ENCODE assay signal across 21 cellular contexts in genomic region chr18:24461996-24462395, GRCh38. TPM values are rescaled to one million over a fixed set of nuclear protein-coding genes. Genes with fewer than 3 reads are reported as not detected.
DNase-seq lines count a peak whose midpoint lies in the region; ATAC-seq and TF ChIP-seq lines count a peak whose summit lies in the region.
"Had no signal": no experiment of that assay in that cellular context is flagged by ENCODE, and none has a peak within 500 bp of the region (broad histone marks: within the 10 kb centered on the region; RNA-seq: fewer than 3 reads in every experiment).

No MANE protein-coding gene starts in this region.

- H3K27me3 ChIP-seq in CD4-positive, alpha-beta memory T cell (ENCODE audit: insufficient read depth, low read length) = no peaks in the 10 kb centered on the region
- H3K27me3 ChIP-seq in neutrophil = no peaks in the 10 kb centered on the region

- H3K4me3 Mint-ChIP-seq in activated T-cell treated with anti-CD3 and anti-CD28 coated beads, Interleukin-2, amount 50 U/mL, for 4 hours = peak overlapping the region; percentile 27
- H3K4me3 Mint-ChIP-seq in activated T-cell treated with anti-CD3 and anti-CD28 coated beads, Interleukin-2, amount 50 U/mL, for 72 hours = peak overlapping the region in 1 of 2 donors; percentile 17
- peak overlapping the region; percentile 72 to 86 (median 76) for H3K4me3 Mint-ChIP-seq in CD4-positive, alpha-beta memory T cell
- peak overlapping the region; percentile 75 for H3K4me3 Mint-ChIP-seq in activated T-helper 17 cell treated with anti-CD3 and anti-CD28 coated beads, Interleukin-2, amount 50 U/mL, for 72 hours

- H3K27ac ChIP-seq in CD4-positive, alpha-beta memory T cell (ENCODE audit: low read depth, low read length) = no peak overlapping the region
- peak overlapping the region; percentile 84 for H3K27ac ChIP-seq in neutrophil
- H3K27ac ChIP-seq: C4-2B, PC-9 had no signal

- no peaks in the 10 kb centered on the region for H3K27me3 Mint-ChIP-seq in activated T-cell treated with anti-CD3 and anti-CD28 coated beads, Interleukin-2, amount 50 U/mL, for 4 hours (ENCODE audit: low read depth)
- H3K27me3 Mint-ChIP-seq in activated T-cell treated with anti-CD3 and anti-CD28 coated beads, Interleukin-2, amount 50 U/mL, for 72 hours (ENCODE audit: low read depth) = peaks cover 21% of the 10 kb centered on the region
- H3K27me3 Mint-ChIP-seq in CD4-positive, alpha-beta memory T cell = no peaks in the 10 kb centered on the region
- H3K27me3 Mint-ChIP-seq in activated T-helper 17 cell treated with anti-CD3 and anti-CD28 coated beads, Interleukin-2, amount 50 U/mL, for 72 hours = no peaks in the 10 kb centered on the region

- H3K4me1 ChIP-seq in CD4-positive, alpha-beta memory T cell (ENCODE audit: insufficient read depth, low read length) = no peaks in the 10 kb centered on the region
- peaks cover 72 to 76% of the 10 kb centered on the region in 2 experiments for H3K4me1 ChIP-seq in neutrophil (ENCODE audit: control insufficient read depth in 1 of 2, insufficient read depth in 1 of 2, low read depth in 1 of 2, low read length in 1 of 2)

- POLR2A ChIA-PET in CD4-positive, alpha-beta memory T cell (lab: Charles Lee; ENCODE audit: partially characterized antibody) = interaction anchor here (1.6 kb wide), 1 partner anchor 12 kb away, joined by 3 read pairs; no protein-coding TSS in a partner anchor

- TF ChIP-seq CTCF in neutrophil (IDR thresholded peaks at IDR 0.05) = no peak

- no peak for ATAC-seq in activated T-cell treated with anti-CD3 and anti-CD28 coated beads, Interleukin-2, amount 50 U/mL, for 4 hours
- no peak for ATAC-seq in activated T-cell treated with anti-CD3 and anti-CD28 coated beads, Interleukin-2, amount 50 U/mL, for 72 hours (replicated peaks in 1 of 2)
- peak; percentile 13 for ATAC-seq in activated T-helper 17 cell treated with anti-CD3 and anti-CD28 coated beads, Interleukin-2, amount 50 U/mL, for 72 hours (replicated peaks)

- TF ChIP-seq POLR2A in erythroblast (IDR thresholded peaks at IDR 0.05; ENCODE audit: low read length) = no peak

- H3K9me3 ChIP-seq in CD4-positive, alpha-beta memory T cell (ENCODE audit: control insufficient read depth in 1 of 2, low read length in 2 of 2) = no peaks in the 10 kb centered on the region
- H3K9me3 ChIP-seq in neutrophil = no peaks in the 10 kb centered on the region

- peaks cover 11% of the 10 kb centered on the region for H3K4me1 Mint-ChIP-seq in activated T-cell treated with anti-CD3 and anti-CD28 coated beads, Interleukin-2, amount 50 U/mL, for 4 hours (ENCODE audit: low read depth)
- H3K4me1 Mint-ChIP-seq in activated T-cell treated with anti-CD3 and anti-CD28 coated beads, Interleukin-2, amount 50 U/mL, for 72 hours (ENCODE audit: low read depth) = peaks cover 4% of the 10 kb centered on the region
- H3K4me1 Mint-ChIP-seq in CD4-positive, alpha-beta memory T cell = peaks cover 13 to 22% (median 16%) of the 10 kb centered on the region in 4 donors
- peaks cover 18% of the 10 kb centered on the region for H3K4me1 Mint-ChIP-seq in activated T-helper 17 cell treated with anti-CD3 and anti-CD28 coated beads, Interleukin-2, amount 50 U/mL, for 72 hours

- no peaks in the 10 kb centered on the region for H3K36me3 ChIP-seq in CD4-positive, alpha-beta memory T cell (ENCODE audit: insufficient read depth, low read length)
- H3K36me3 ChIP-seq in neutrophil = no peaks in the 10 kb centered on the region

- intact Hi-C loops in CD4-positive, alpha-beta memory T cell (cut with micrococcal nuclease) = no loop called here

- CTCF ChIA-PET in CD4-positive, alpha-beta memory T cell (lab: Charles Lee; ENCODE audit: partially characterized antibody) = interaction anchor here (1.0 to 3.7 kb wide), 3 partner anchors 14 to 27 kb away, joined by 3 to 31 read pairs (median 3); no protein-coding TSS in a partner anchor

- no peak overlapping the region for H3K27ac Mint-ChIP-seq in activated T-cell treated with anti-CD3 and anti-CD28 coated beads, Interleukin-2, amount 50 U/mL, for 72 hours
- peak overlapping the region in 6 of 7 donors; percentile 1 to 75 (median 64) for H3K27ac Mint-ChIP-seq in CD4-positive, alpha-beta memory T cell
- peak overlapping the region; percentile 69 for H3K27ac Mint-ChIP-seq in activated T-helper 17 cell treated with anti-CD3 and anti-CD28 coated beads, Interleukin-2, amount 50 U/mL, for 72 hours

- no peak for DNase-seq in activated T-cell treated with anti-CD3 and anti-CD28 coated beads, Interleukin-2, amount 50 U/mL, for 4 hours
- no peak for DNase-seq in activated T-cell treated with anti-CD3 and anti-CD28 coated beads, Interleukin-2, amount 50 U/mL, for 72 hours
- DNase-seq in CD4-positive, alpha-beta memory T cell = no peak
- DNase-seq in pons (ENCODE audit: low spot score) (no peak), erythroblast (lab: John Stamatoyannopoulos, UW) (no peak), NCI-H1436 treated with DMSO at 0.1 percent for 48 hours (lab: John Stamatoyannopoulos, UW) (no peak)
- DNase-seq: AML-193, COR-L47, DMS79, KG1, NCI-H1105, NCI-H2029 treated with DMSO at 0.1 percent for 48 hours, NCI-H226, NCI-H510A treated with DMSO at 0.1 percent for 48 hours, NCI-H748 treated with DMSO at 0.1 percent for 48 hours, PC-9, RPMI8226 had no signal

- no peaks in the 10 kb centered on the region for H3K9me3 Mint-ChIP-seq in activated T-cell treated with anti-CD3 and anti-CD28 coated beads, Interleukin-2, amount 50 U/mL, for 4 hours
- H3K9me3 Mint-ChIP-seq in activated T-cell treated with anti-CD3 and anti-CD28 coated beads, Interleukin-2, amount 50 U/mL, for 72 hours = no peaks in the 10 kb centered on the region
- H3K9me3 Mint-ChIP-seq in CD4-positive, alpha-beta memory T cell = peaks cover 0 to 4% (median 0%) of the 10 kb centered on the region in 8 donors
- no peaks in the 10 kb centered on the region for H3K9me3 Mint-ChIP-seq in activated T-helper 17 cell treated with anti-CD3 and anti-CD28 coated beads, Interleukin-2, amount 50 U/mL, for 72 hours

- no peak overlapping the region for H3K4me3 ChIP-seq in CD4-positive, alpha-beta memory T cell (ENCODE audit: low read length in 2 of 2)
- peak overlapping the region; percentile 55 to 58 for H3K4me3 ChIP-seq in neutrophil (ENCODE audit: low read depth in 1 of 2, low read length in 1 of 2)
- H3K4me3 ChIP-seq: PC-9 had no signal

- no peaks in the 10 kb centered on the region for H3K36me3 Mint-ChIP-seq in activated T-cell treated with anti-CD3 and anti-CD28 coated beads, Interleukin-2, amount 50 U/mL, for 4 hours (ENCODE audit: insufficient read depth)
- peaks cover 0 to 3% of the 10 kb centered on the region in 2 donors for H3K36me3 Mint-ChIP-seq in activated T-cell treated with anti-CD3 and anti-CD28 coated beads, Interleukin-2, amount 50 U/mL, for 72 hours (ENCODE audit: insufficient read depth in 2 of 2)
- peaks cover 0 to 8% of the 10 kb centered on the region in 2 donors for H3K36me3 Mint-ChIP-seq in CD4-positive, alpha-beta memory T cell
- peaks cover 5% of the 10 kb centered on the region for H3K36me3 Mint-ChIP-seq in activated T-helper 17 cell treated with anti-CD3 and anti-CD28 coated beads, Interleukin-2, amount 50 U/mL, for 72 hours (ENCODE audit: low read depth)

RNA-seq across cellular contexts. Expression of gene HRH4, which starts 1.6 kb away (rescaled TPM):
- total RNA-seq in activated T-cell treated with anti-CD3 and anti-CD28 coated beads, Interleukin-2, amount 50 U/mL, for 4 hours = under 1 TPM in 1 of 3 donors, not detected in 2; 0.41 TPM
- under 1 TPM; 0.10 to 0.16 TPM for total RNA-seq in activated T-cell treated with anti-CD3 and anti-CD28 coated beads, Interleukin-2, amount 50 U/mL, for 72 hours
- 1 to 10 TPM; 1.1 to 1.6 TPM for total RNA-seq in CD4-positive, alpha-beta memory T cell
- polyA plus RNA-seq in CD4-positive, alpha-beta memory T cell = 1 to 10 TPM; 1.1 to 2.2 TPM
- total RNA-seq in activated T-helper 17 cell treated with anti-CD3 and anti-CD28 coated beads, Interleukin-2, amount 50 U/mL, for 72 hours = 1 to 10 TPM; 2.2 to 3.8 TPM
- total RNA-seq: A172, PC-9 had no signal

RNA-seq across cellular contexts. Expression of gene IMPACT, which starts 35.5 kb away (rescaled TPM):
- total RNA-seq in activated T-cell treated with anti-CD3 and anti-CD28 coated beads, Interleukin-2, amount 50 U/mL, for 4 hours = 1 to 10 TPM; 9.5 to 9.7 (median 9.5) TPM
- total RNA-seq in activated T-cell treated with anti-CD3 and anti-CD28 coated beads, Interleukin-2, amount 50 U/mL, for 72 hours = 10 to 100 TPM; 19.0 to 27.6 TPM
- total RNA-seq in CD4-positive, alpha-beta memory T cell = 10 to 100 TPM; 12.5 to 14.5 TPM
- 10 to 100 TPM; 15.5 to 20.9 TPM for polyA plus RNA-seq in CD4-positive, alpha-beta memory T cell
- 10 to 100 TPM in 1 of 2 donors, 1 to 10 TPM in 1; 8.9 to 13.0 TPM for total RNA-seq in activated T-helper 17 cell treated with anti-CD3 and anti-CD28 coated beads, Interleukin-2, amount 50 U/mL, for 72 hours

Comparison
In these comparisons a context has a peak if more than half of its experiments do, and no peak if none do; other contexts are left out.
1. H3K4me3 ChIP-seq: peak in neutrophil (2 of 2); none in CD4-positive, alpha-beta memory T cell (0 of 2).